24 cellular contexts compared by ENCODE assay signal in genomic region chr21:14975136-14975905, GRCh38.
A peak's percentile ranks its signal among the peaks of the same experiment; 100 is the strongest.
DNase-seq lines count a peak whose midpoint lies in the region; ATAC-seq, FAIRE-seq and TF ChIP-seq lines count a peak whose summit lies in the region.
"Had no signal": no experiment of that assay in that cellular context is flagged by ENCODE, and none has a peak within 500 bp of the region (broad histone marks: within the 10 kb centered on the region; RNA-seq: fewer than 3 reads in every experiment).

No MANE protein-coding gene starts in this region.

- H3K9me3 Mint-ChIP-seq in astrocyte (ENCODE audit: unreplicated experiment): no peaks in the 10 kb centered on the region
- H3K9me3 Mint-ChIP-seq in stimulated activated naive B cell treated with anti-CD40 and anti-IgM and Interleukin-4, amounts not matched to agents 10 μg/mL and 1 μg/mL and 100 μg/mL, for 72 hours: no peaks in the 10 kb centered on the region
- H3K9me3 Mint-ChIP-seq in activated CD4-positive, alpha-beta memory T cell treated with anti-CD3 and anti-CD28 coated beads, Interleukin-2, amount 10 ng/mL, durations not matched to agents 7 days and 5 days: no peaks in the 10 kb centered on the region
- no peaks in the 10 kb centered on the region for H3K9me3 Mint-ChIP-seq in natural killer cell treated with Interleukin-12 subunit alpha and Interleukin-12 subunit beta and Interleukin-15 and Interleukin-18, amount 100 ng/mL, for 72 hours
- H3K9me3 Mint-ChIP-seq: T-cell had no signal

- H3K36me3 ChIP-seq in left ventricle myocardium inferior (no peaks in the 10 kb centered on the region), right atrium auricular region (no peaks in the 10 kb centered on the region), astrocyte (ENCODE audit: insufficient read depth, low read length) (no peaks in the 10 kb centered on the region)

- H3K36me3 Mint-ChIP-seq in astrocyte (ENCODE audit: low read depth, unreplicated experiment): no peaks in the 10 kb centered on the region
- peaks cover 7 to 16% of the 10 kb centered on the region in 2 donors for H3K36me3 Mint-ChIP-seq in stimulated activated naive B cell treated with anti-CD40 and anti-IgM and Interleukin-4, amounts not matched to agents 10 μg/mL and 1 μg/mL and 100 μg/mL, for 72 hours
- H3K36me3 Mint-ChIP-seq in activated CD4-positive, alpha-beta memory T cell treated with anti-CD3 and anti-CD28 coated beads, Interleukin-2, amount 10 ng/mL, durations not matched to agents 7 days and 5 days (ENCODE audit: low read depth): no peaks in the 10 kb centered on the region
- no peaks in the 10 kb centered on the region for H3K36me3 Mint-ChIP-seq in natural killer cell treated with Interleukin-12 subunit alpha and Interleukin-12 subunit beta and Interleukin-15 and Interleukin-18, amount 100 ng/mL, for 72 hours

- H3K27me3 ChIP-seq in left ventricle myocardium inferior (ENCODE audit: low read depth) (no peaks in the 10 kb centered on the region), right atrium auricular region (no peaks in the 10 kb centered on the region), astrocyte (ENCODE audit: insufficient read depth, low read length) (no peaks in the 10 kb centered on the region)

- H3K4me1 ChIP-seq in left ventricle myocardium inferior: peaks cover 32% of the 10 kb centered on the region
- H3K4me1 ChIP-seq in right atrium auricular region: no peaks in the 10 kb centered on the region
- no peaks in the 10 kb centered on the region for H3K4me1 ChIP-seq in astrocyte (ENCODE audit: insufficient read depth, low read length)

- H3K9ac ChIP-seq in astrocyte (ENCODE audit: low read length): no peak overlapping the region

- TF ChIP-seq CTCF in left ventricle myocardium inferior (IDR thresholded peaks at IDR 0.05; ENCODE audit: borderline replicate concordance) (no peak), right atrium auricular region (IDR thresholded peaks at IDR 0.05) (no peak), astrocyte (IDR thresholded peaks at IDR 0.05; ENCODE audit: insufficient read depth, low read depth, low read length) (no peak)

- DNase-seq in left ventricle myocardium inferior (no peak), right atrium auricular region (ENCODE audit: low spot score) (no peak), MV-4-11 (lab: John Stamatoyannopoulos, UW) (peak; percentile 22), astrocyte (ENCODE audit: low read depth) (no peak), AG08396 (ENCODE audit: low spot score) (no peak)
- no peak for DNase-seq in stimulated activated naive B cell treated with anti-CD40 and anti-IgM and Interleukin-4, amounts not matched to agents 10 μg/mL and 1 μg/mL and 100 μg/mL, for 72 hours
- no peak for DNase-seq in activated CD4-positive, alpha-beta memory T cell treated with anti-CD3 and anti-CD28 coated beads, Interleukin-2, amount 10 ng/mL, durations not matched to agents 7 days and 5 days
- DNase-seq in natural killer cell treated with Interleukin-12 subunit alpha and Interleukin-12 subunit beta and Interleukin-15 and Interleukin-18, amount 100 ng/mL, for 72 hours (ENCODE audit: low spot score): no peak
- DNase-seq: 8988T, DMS53, GDM1, H7, KG1, NCI-H1694, NCI-H2081, NCI-H2171, NCI-H345, NCI-H524 treated with DMSO at 0.1 percent for 48 hours, PC-9, T-cell had no signal

- H3K4me3 ChIP-seq in left ventricle myocardium inferior (no peak overlapping the region), right atrium auricular region (no peak overlapping the region), astrocyte (ENCODE audit: insufficient read depth, low read depth, low read length) (no peak overlapping the region)
- H3K4me3 ChIP-seq: PC-9 had no signal

- CTCF ChIA-PET in activated CD4-positive, alpha-beta memory T cell treated with anti-CD3 and anti-CD28 coated beads, Interleukin-2, amount 10 ng/mL, durations not matched to agents 7 days and 5 days (lab: Charles Lee): no interaction called here

- POLR2A ChIA-PET in activated CD4-positive, alpha-beta memory T cell treated with anti-CD3 and anti-CD28 coated beads, Interleukin-2, amount 10 ng/mL, durations not matched to agents 7 days and 5 days (lab: Charles Lee): no interaction called here

- H3K27ac ChIP-seq in left ventricle myocardium inferior (replicated peaks) (peak overlapping the region; percentile 21), right atrium auricular region (no peak overlapping the region), astrocyte (ENCODE audit: low read depth, low read length) (no peak overlapping the region)
- H3K27ac ChIP-seq: RWPE1 had no signal

- H3K4me1 Mint-ChIP-seq in astrocyte (ENCODE audit: low read depth, unreplicated experiment): no peaks in the 10 kb centered on the region
- H3K4me1 Mint-ChIP-seq in stimulated activated naive B cell treated with anti-CD40 and anti-IgM and Interleukin-4, amounts not matched to agents 10 μg/mL and 1 μg/mL and 100 μg/mL, for 72 hours: peaks cover 2 to 9% of the 10 kb centered on the region in 2 donors
- no peaks in the 10 kb centered on the region for H3K4me1 Mint-ChIP-seq in activated CD4-positive, alpha-beta memory T cell treated with anti-CD3 and anti-CD28 coated beads, Interleukin-2, amount 10 ng/mL, durations not matched to agents 7 days and 5 days
- no peaks in the 10 kb centered on the region for H3K4me1 Mint-ChIP-seq in natural killer cell treated with Interleukin-12 subunit alpha and Interleukin-12 subunit beta and Interleukin-15 and Interleukin-18, amount 100 ng/mL, for 72 hours (ENCODE audit: low read depth in 2 of 2)
- H3K4me1 Mint-ChIP-seq: B cell had no signal

- no peak for ATAC-seq in stimulated activated naive B cell treated with anti-CD40 and anti-IgM and Interleukin-4, amounts not matched to agents 10 μg/mL and 1 μg/mL and 100 μg/mL, for 72 hours (replicated peaks)
- no peak for ATAC-seq in natural killer cell treated with Interleukin-12 subunit alpha and Interleukin-12 subunit beta and Interleukin-15 and Interleukin-18, amount 100 ng/mL, for 72 hours
- ATAC-seq: T-cell had no signal

- H3K27me3 Mint-ChIP-seq in astrocyte (ENCODE audit: low read depth, unreplicated experiment): no peaks in the 10 kb centered on the region
- H3K27me3 Mint-ChIP-seq in stimulated activated naive B cell treated with anti-CD40 and anti-IgM and Interleukin-4, amounts not matched to agents 10 μg/mL and 1 μg/mL and 100 μg/mL, for 72 hours: no peaks in the 10 kb centered on the region
- H3K27me3 Mint-ChIP-seq in activated CD4-positive, alpha-beta memory T cell treated with anti-CD3 and anti-CD28 coated beads, Interleukin-2, amount 10 ng/mL, durations not matched to agents 7 days and 5 days: no peaks in the 10 kb centered on the region
- H3K27me3 Mint-ChIP-seq in natural killer cell treated with Interleukin-12 subunit alpha and Interleukin-12 subunit beta and Interleukin-15 and Interleukin-18, amount 100 ng/mL, for 72 hours: no peaks in the 10 kb centered on the region
- H3K27me3 Mint-ChIP-seq: B cell, T-cell had no signal

- no peaks in the 10 kb centered on the region for H3K9me3 ChIP-seq in left ventricle myocardium inferior (replicated peaks)
- H3K9me3 ChIP-seq in right atrium auricular region: no peaks in the 10 kb centered on the region
- no peaks in the 10 kb centered on the region for H3K9me3 ChIP-seq in astrocyte (ENCODE audit: insufficient read depth, low read depth, low read length)

- peaks cover 81% of the 10 kb centered on the region for H3K79me2 ChIP-seq in astrocyte (ENCODE audit: insufficient read depth, low read length)

- no peak overlapping the region for H3K4me2 ChIP-seq in astrocyte (ENCODE audit: low read length)
- H3K4me2 ChIP-seq: PC-9 had no signal

- H2AFZ ChIP-seq in astrocyte (ENCODE audit: low read depth, low read length): no peak overlapping the region
- H2AFZ ChIP-seq: PC-9 had no signal

- H3K27ac Mint-ChIP-seq in astrocyte (ENCODE audit: unreplicated experiment): peak overlapping the region; percentile 80
- H3K27ac Mint-ChIP-seq in stimulated activated naive B cell treated with anti-CD40 and anti-IgM and Interleukin-4, amounts not matched to agents 10 μg/mL and 1 μg/mL and 100 μg/mL, for 72 hours: peak overlapping the region; percentile 56
- H3K27ac Mint-ChIP-seq in activated CD4-positive, alpha-beta memory T cell treated with anti-CD3 and anti-CD28 coated beads, Interleukin-2, amount 10 ng/mL, durations not matched to agents 7 days and 5 days: no peak overlapping the region
- H3K27ac Mint-ChIP-seq in natural killer cell treated with Interleukin-12 subunit alpha and Interleukin-12 subunit beta and Interleukin-15 and Interleukin-18, amount 100 ng/mL, for 72 hours: no peak overlapping the region
- H3K27ac Mint-ChIP-seq: B cell, T-cell had no signal

- intact Hi-C loops in left ventricle myocardium inferior (cut with micrococcal nuclease): no loop called here

- no peak overlapping the region for H3K4me3 Mint-ChIP-seq in astrocyte (ENCODE audit: unreplicated experiment)
- H3K4me3 Mint-ChIP-seq in stimulated activated naive B cell treated with anti-CD40 and anti-IgM and Interleukin-4, amounts not matched to agents 10 μg/mL and 1 μg/mL and 100 μg/mL, for 72 hours: no peak overlapping the region
- H3K4me3 Mint-ChIP-seq in activated CD4-positive, alpha-beta memory T cell treated with anti-CD3 and anti-CD28 coated beads, Interleukin-2, amount 10 ng/mL, durations not matched to agents 7 days and 5 days: no peak overlapping the region
- no peak overlapping the region for H3K4me3 Mint-ChIP-seq in natural killer cell treated with Interleukin-12 subunit alpha and Interleukin-12 subunit beta and Interleukin-15 and Interleukin-18, amount 100 ng/mL, for 72 hours
- H3K4me3 Mint-ChIP-seq: B cell, T-cell had no signal

- FAIRE-seq in astrocyte (lab: Jason Lieb, UNC): no peak
- FAIRE-seq: D721Med, GM18507 had no signal

- peaks cover 16% of the 10 kb centered on the region for H4K20me1 ChIP-seq in astrocyte (ENCODE audit: insufficient read depth, low read length)

Comparison
In these comparisons a context has a peak if more than half of its experiments do, and no peak if none do; other contexts are left out.
1. H3K27ac Mint-ChIP-seq: peak in astrocyte (single experiment) and stimulated activated naive B cell treated with anti-CD40 and anti-IgM and Interleukin-4, amounts not matched to agents 10 μg/mL and 1 μg/mL and 100 μg/mL, for 72 hours (single experiment); none in activated CD4-positive, alpha-beta memory T cell treated with anti-CD3 and anti-CD28 coated beads, Interleukin-2, amount 10 ng/mL, durations not matched to agents 7 days and 5 days (single experiment) and natural killer cell treated with Interleukin-12 subunit alpha and Interleukin-12 subunit beta and Interleukin-15 and Interleukin-18, amount 100 ng/mL, for 72 hours (0 of 2).